ENCODE assay signal across 8 cellular contexts in the genomic region with DNA sequence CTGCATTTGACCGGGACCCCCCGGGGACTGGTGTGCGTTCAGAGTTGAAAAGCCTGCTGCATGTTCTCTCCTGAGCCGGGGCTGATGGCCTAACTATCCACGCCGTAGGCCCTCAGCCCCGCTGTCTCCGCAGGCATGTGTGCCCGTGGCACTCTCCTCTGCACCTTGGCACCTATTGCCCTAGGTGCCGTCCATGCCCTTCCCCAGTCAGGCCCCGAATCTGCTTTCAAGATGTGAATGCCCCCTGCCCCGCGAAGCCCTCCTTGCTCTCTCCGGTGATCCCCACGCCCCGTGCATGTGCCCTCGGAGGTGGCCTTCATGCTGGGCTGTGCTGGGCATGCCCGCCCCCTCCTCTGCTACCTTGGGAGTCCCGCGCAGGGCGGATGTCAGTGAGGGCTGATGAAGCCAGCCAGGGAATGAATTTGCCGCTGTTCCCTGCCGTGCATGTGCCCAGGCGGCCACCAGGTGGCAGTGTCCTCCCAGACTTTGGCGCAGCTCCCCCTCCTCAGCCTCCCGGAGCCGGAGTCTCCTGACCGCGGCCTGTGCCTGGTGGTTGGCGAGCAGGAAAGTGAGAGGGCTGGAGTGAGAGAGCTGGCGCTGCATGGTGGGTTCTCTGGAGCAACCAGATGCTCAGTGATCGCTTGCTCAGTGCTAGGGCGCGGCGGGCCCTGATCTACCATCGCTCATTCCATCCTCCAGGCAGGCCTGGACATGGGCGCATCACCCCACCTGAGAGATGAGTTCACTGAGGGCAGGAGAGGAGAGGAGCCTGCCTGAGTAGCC.
DNase-seq lines count a peak whose midpoint lies in the region; ATAC-seq lines count a peak whose summit lies in the region.

No MANE protein-coding gene starts in this region.

- peak; percentile 90 for DNase-seq in AG20443 (ENCODE audit: low spot score)
- DNase-seq in H4 (ENCODE audit: low spot score) = peak; percentile 70
- DNase-seq in NCI-H69 (lab: John Stamatoyannopoulos, UW) = peak; percentile 87
- peak; percentile 31 to 33 for DNase-seq in activated CD8-positive, alpha-beta memory T cell treated with anti-CD3 and anti-CD28 coated beads for 4 hours (ENCODE audit: low read depth in 2 of 2)
- peak; percentile 54 to 62 (median 61) for DNase-seq in effector memory CD8-positive, alpha-beta T cell
- DNase-seq in medulla oblongata (ENCODE audit: extremely low spot score) = peak; percentile 89
- DNase-seq in stimulated activated CD8-positive, alpha-beta memory T cell treated with anti-CD3 and anti-CD28 coated beads, Interleukin-15, amount 100 ng/mL, for 4 hours (ENCODE audit: low read depth in 2 of 2) = peak; percentile 30 to 33

- H3K4me1 Mint-ChIP-seq in effector memory CD8-positive, alpha-beta T cell (ENCODE audit: low read depth in 2 of 2) = peaks cover 22 to 28% of the 10 kb centered on the region in 2 donors

- H3K36me3 Mint-ChIP-seq in effector memory CD8-positive, alpha-beta T cell (ENCODE audit: insufficient read depth) = peaks cover 26% of the 10 kb centered on the region

- H3K4me3 Mint-ChIP-seq in effector memory CD8-positive, alpha-beta T cell = peak overlapping the region in 1 of 2 donors; percentile 65

- H3K27ac Mint-ChIP-seq in effector memory CD8-positive, alpha-beta T cell = peak overlapping the region in 1 of 2 donors; percentile 51

- H3K9me3 Mint-ChIP-seq in effector memory CD8-positive, alpha-beta T cell = no peaks in the 10 kb centered on the region

- ATAC-seq in effector memory CD8-positive, alpha-beta T cell (replicated peaks) = peak; percentile 50
- no peak for ATAC-seq in GM19395 (IDR thresholded peaks at IDR 0.05; ENCODE audit: unreplicated experiment)

- no peaks in the 10 kb centered on the region for H3K27me3 Mint-ChIP-seq in effector memory CD8-positive, alpha-beta T cell

Comparison
In these comparisons a context has a peak if more than half of its experiments do, and no peak if none do; other contexts are left out.
1. DNase-seq: peak in every context shown above with its lines; median percentile 90 in AG20443; 89 in medulla oblongata; 87 in NCI-H69; 70 in H4; 61 in effector memory CD8-positive, alpha-beta T cell; 32 in activated CD8-positive, alpha-beta memory T cell treated with anti-CD3 and anti-CD28 coated beads for 4 hours; 32 in stimulated activated CD8-positive, alpha-beta memory T cell treated with anti-CD3 and anti-CD28 coated beads, Interleukin-15, amount 100 ng/mL, for 4 hours.